Comparison of ENCODE assay signal across 19 cellular contexts in the genomic region with DNA sequence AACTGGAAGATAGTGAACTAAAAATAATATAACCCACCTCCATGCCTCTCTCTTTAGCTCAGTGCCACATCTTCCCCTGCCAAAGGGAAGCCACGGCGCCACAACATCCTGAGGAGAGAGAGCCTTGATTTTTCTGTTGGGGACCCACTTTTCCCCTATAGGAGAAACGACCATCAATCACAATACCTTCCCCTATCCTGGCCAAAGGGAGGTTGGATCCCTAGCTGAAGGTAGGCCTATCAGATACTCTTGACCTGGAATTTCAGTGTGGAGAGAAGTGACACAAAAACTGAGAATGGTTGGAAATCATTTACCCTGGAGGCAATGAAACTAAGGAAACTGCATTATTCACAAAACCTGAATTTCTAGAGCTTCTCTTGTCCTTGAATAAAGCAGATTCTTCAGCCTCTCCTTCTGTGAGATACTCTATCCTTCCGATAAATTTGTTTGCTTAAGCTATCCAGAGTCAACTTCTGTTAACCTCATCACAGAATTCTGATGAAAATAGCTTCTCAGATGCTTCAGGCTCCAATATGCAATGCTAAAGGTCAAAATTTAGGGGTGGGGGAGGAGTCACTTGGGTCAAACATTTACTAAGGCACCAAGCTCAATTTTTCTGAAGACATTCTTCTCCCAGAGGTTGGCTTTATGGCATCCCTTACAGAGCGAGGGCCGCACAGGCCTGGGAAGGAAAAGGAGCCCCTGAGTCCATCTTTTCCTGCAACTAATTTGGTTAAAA. TPM values are rescaled to one million over a fixed set of nuclear protein-coding genes. Genes with fewer than 3 reads are reported as not detected.
DNase-seq lines count a peak whose midpoint lies in the region; ATAC-seq and TF ChIP-seq lines count a peak whose summit lies in the region.
"Had no signal": no experiment of that assay in that cellular context is flagged by ENCODE, and none has a peak within 500 bp of the region (broad histone marks: within the 10 kb centered on the region; RNA-seq: fewer than 3 reads in every experiment).

No MANE protein-coding gene starts in this region.

- H3K9ac ChIP-seq in DND-41 (ENCODE audit: low read depth, low read length) = no peak overlapping the region
- H3K9ac ChIP-seq in mesenchymal stem cell (ENCODE audit: low read length) = no peak overlapping the region

- WGBS in hepatocyte (ENCODE audit: low lambda C conversion rate, missing lambda C conversion rate) = 48% methylated on average over 6 of the region's 6 CpGs
- WGBS in mesenchymal stem cell = 95% methylated on average over 5 of the region's 6 CpGs
- 38 to 64% methylated on average over 6 of the region's 6 CpGs for WGBS in sigmoid colon, 2 donors

- H3K79me2 ChIP-seq in DND-41 (ENCODE audit: insufficient read depth, low read length) (no peaks in the 10 kb centered on the region), hepatocyte (no peaks in the 10 kb centered on the region)

- peak overlapping the region; percentile 23 for H3K4me3 Mint-ChIP-seq in progenitor cell of endocrine pancreas (ENCODE audit: low read depth)

- H3K18ac ChIP-seq in mesenchymal stem cell (ENCODE audit: low read depth in 1 of 2, low read length in 2 of 2) = no peak overlapping the region

- H3K9me2 ChIP-seq in hepatocyte (replicated peaks; ENCODE audit: insufficient read depth) = no peaks in the 10 kb centered on the region

- H3K9me3 Mint-ChIP-seq in progenitor cell of endocrine pancreas (ENCODE audit: low read depth) = peaks cover 6% of the 10 kb centered on the region
- peaks cover 0 to 5% of the 10 kb centered on the region in 2 donors for H3K9me3 Mint-ChIP-seq in activated naive CD4-positive, alpha-beta T cell treated with anti-CD3 and anti-CD28 coated beads, Interleukin-2, amount 50 U/mL, for 72 hours

- no peak overlapping the region for H3K4ac ChIP-seq in mesenchymal stem cell (ENCODE audit: low read depth in 1 of 2, low read length in 2 of 2)

- no peaks in the 10 kb centered on the region for H4K20me1 ChIP-seq in DND-41 (ENCODE audit: insufficient read depth, low read length)
- H4K20me1 ChIP-seq in hepatocyte (ENCODE audit: insufficient read depth, poor library complexity, severe bottlenecking) = no peaks in the 10 kb centered on the region

- intact Hi-C loops in sigmoid colon (cut with DNase I) = no loop called here

- H3K4me3 ChIP-seq in DND-41 (ENCODE audit: low read depth in 1 of 2, low read length in 2 of 2) (no peak overlapping the region), hepatocyte (no peak overlapping the region), mesenchymal stem cell (ENCODE audit: insufficient read depth in 1 of 2, low read depth in 1 of 2, low read length in 2 of 2) (no peak overlapping the region), sigmoid colon (no peak overlapping the region)
- H3K4me3 ChIP-seq: HAP-1 had no signal

- no peak for TF ChIP-seq EP300 in sigmoid colon (IDR thresholded peaks at IDR 0.05)

- H3K23ac ChIP-seq in mesenchymal stem cell (ENCODE audit: low read length in 2 of 2) = no peak overlapping the region

- H3K4me2 ChIP-seq in DND-41 (ENCODE audit: insufficient read depth, low read length) = no peak overlapping the region
- peak overlapping the region; percentile 48 for H3K4me2 ChIP-seq in hepatocyte
- no peak overlapping the region for H3K4me2 ChIP-seq in mesenchymal stem cell (ENCODE audit: low read length, poor library complexity, severe bottlenecking)

- no peak overlapping the region for H2BK5ac ChIP-seq in mesenchymal stem cell (ENCODE audit: low read depth, low read length, poor library complexity, severe bottlenecking)

- no peak overlapping the region for H3K27ac ChIP-seq in DND-41 (ENCODE audit: low read length)
- peak overlapping the region; percentile 92 for H3K27ac ChIP-seq in hepatocyte
- H3K27ac ChIP-seq in mesenchymal stem cell (ENCODE audit: low read length, poor library complexity, severe bottlenecking) = peak overlapping the region; percentile 62
- H3K27ac ChIP-seq in sigmoid colon = no peak overlapping the region
- H3K27ac ChIP-seq: C4-2B had no signal

- H3K4me1 Mint-ChIP-seq in progenitor cell of endocrine pancreas (ENCODE audit: low read depth) = peaks cover 41% of the 10 kb centered on the region

- H3K36me3 ChIP-seq in DND-41 (ENCODE audit: insufficient read depth, low read length) (no peaks in the 10 kb centered on the region), hepatocyte (replicated peaks; ENCODE audit: insufficient read depth, low read depth) (no peaks in the 10 kb centered on the region), mesenchymal stem cell (ENCODE audit: control insufficient read depth in 1 of 2, insufficient read depth in 2 of 2, low read depth in 1 of 2, low read length in 2 of 2) (no peaks in the 10 kb centered on the region), sigmoid colon (no peaks in the 10 kb centered on the region)
- H3K36me3 ChIP-seq: HAP-1 had no signal

- H3K4me1 ChIP-seq in DND-41 (ENCODE audit: insufficient read depth, low read length) (no peaks in the 10 kb centered on the region), hepatocyte (ENCODE audit: insufficient read depth) (peaks cover 44% of the 10 kb centered on the region), mesenchymal stem cell (ENCODE audit: control insufficient read depth, insufficient read depth, low read depth, low read length) (peaks cover 14% of the 10 kb centered on the region), sigmoid colon (peaks cover 0 to 27% (median 17%) of the 10 kb centered on the region in 4 donors)
- H3K4me1 ChIP-seq: HAP-1 had no signal

- H2AK5ac ChIP-seq in mesenchymal stem cell (ENCODE audit: low read length, severe bottlenecking) = peak overlapping the region; percentile 54

- H3K9me3 ChIP-seq in DND-41 (ENCODE audit: insufficient read depth, low read length, severe bottlenecking) (no peaks in the 10 kb centered on the region), hepatocyte (ENCODE audit: low read depth) (no peaks in the 10 kb centered on the region), mesenchymal stem cell (ENCODE audit: control insufficient read depth, low read length) (no peaks in the 10 kb centered on the region), sigmoid colon (no peaks in the 10 kb centered on the region)
- H3K9me3 ChIP-seq: HAP-1 had no signal

- no peak overlapping the region for H4K91ac ChIP-seq in mesenchymal stem cell (ENCODE audit: low read length)

- peak overlapping the region; percentile 91 for H3K27ac Mint-ChIP-seq in progenitor cell of endocrine pancreas
- H3K27ac Mint-ChIP-seq in activated naive CD4-positive, alpha-beta T cell treated with anti-CD3 and anti-CD28 coated beads, Interleukin-2, amount 50 U/mL, for 72 hours = no peak overlapping the region

- no peaks in the 10 kb centered on the region for H3K27me3 ChIP-seq in DND-41 (ENCODE audit: insufficient read depth, low read length, poor library complexity)
- no peaks in the 10 kb centered on the region for H3K27me3 ChIP-seq in hepatocyte
- no peaks in the 10 kb centered on the region for H3K27me3 ChIP-seq in mesenchymal stem cell (ENCODE audit: control insufficient read depth in 1 of 2, insufficient read depth in 1 of 2, low read length in 2 of 2)
- no peaks in the 10 kb centered on the region for H3K27me3 ChIP-seq in sigmoid colon

- no peaks in the 10 kb centered on the region for H3K79me1 ChIP-seq in mesenchymal stem cell (replicated peaks; ENCODE audit: low read length, poor library complexity, severe bottlenecking)

- H2BK15ac ChIP-seq in mesenchymal stem cell (ENCODE audit: low read depth, poor library complexity, severe bottlenecking) = peak overlapping the region; percentile 20

- TF ChIP-seq CTCF in DND-41 (IDR thresholded peaks at IDR 0.05; ENCODE audit: borderline replicate concordance, extremely low read depth, low read length, poor library complexity, severe bottlenecking) (no peak), hepatocyte (IDR thresholded peaks at IDR 0.05; ENCODE audit: poor library complexity) (no peak), progenitor cell of endocrine pancreas (IDR thresholded peaks at IDR 0.05; ENCODE audit: unreplicated experiment) (no peak), sigmoid colon (IDR thresholded peaks at IDR 0.05) (no peak)

- H3K14ac ChIP-seq in mesenchymal stem cell (ENCODE audit: low read length in 2 of 2) = no peak overlapping the region

- ATAC-seq in DND-41 (ENCODE audit: insufficient read depth, low read depth) = peak; percentile 66; the same call in 2 of the 3 replicates
- ATAC-seq in activated naive CD4-positive, alpha-beta T cell treated with anti-CD3 and anti-CD28 coated beads, Interleukin-2, amount 50 U/mL, for 72 hours = no peak

- H3K27me3 Mint-ChIP-seq in progenitor cell of endocrine pancreas = no peaks in the 10 kb centered on the region

- peak; percentile 11 for DNase-seq in DND-41
- DNase-seq in hepatocyte (ENCODE audit: low spot score) = peak; percentile 57
- DNase-seq in mesenchymal stem cell = no peak
- DNase-seq in progenitor cell of endocrine pancreas (ENCODE audit: low spot score, unreplicated experiment) = no peak
- no peak for DNase-seq in activated CD4-positive, alpha-beta T cell treated with anti-CD3 and anti-CD28 coated beads, Interleukin-2, amount 50 U/mL, for 4 hours
- no peak for DNase-seq in sigmoid colon
- DNase-seq in activated naive CD4-positive, alpha-beta T cell treated with anti-CD3 and anti-CD28 coated beads, Interleukin-2, amount 50 U/mL, for 72 hours (ENCODE audit: low spot score in 2 of 2) = no peak
- DNase-seq in A172 (ENCODE audit: low spot score) = no peak
- DNase-seq: DMS 273 treated with DMSO at 0.1 percent for 48 hours; EL; KG1; NCI-H1436; NCI-H2029; NCI-H2171; NCI-H446 treated with DMSO at 0.1 percent for 48 hours; NK-92 treated with Interleukin-12 subunit alpha and Interleukin-12 subunit beta, amount 100 ng/mL, for 24 hours; SHP77 treated with DMSO at 0.1 percent for 48 hours had no signal

- no peak overlapping the region for H4K8ac ChIP-seq in mesenchymal stem cell (ENCODE audit: low read length)

- no peak overlapping the region for H2BK120ac ChIP-seq in mesenchymal stem cell (ENCODE audit: low read depth, low read length)

- H2AFZ ChIP-seq in DND-41 (ENCODE audit: low read depth, low read length) = no peak overlapping the region
- H2AFZ ChIP-seq in hepatocyte = no peak overlapping the region
- no peak overlapping the region for H2AFZ ChIP-seq in mesenchymal stem cell (ENCODE audit: low read depth, low read length)

- H3K36me3 Mint-ChIP-seq in progenitor cell of endocrine pancreas (ENCODE audit: insufficient read depth) = peaks cover 6% of the 10 kb centered on the region
- H3K36me3 Mint-ChIP-seq in activated naive CD4-positive, alpha-beta T cell treated with anti-CD3 and anti-CD28 coated beads, Interleukin-2, amount 50 U/mL, for 72 hours = peaks cover 0 to 7% of the 10 kb centered on the region in 2 donors

- TF ChIP-seq POLR2A in sigmoid colon (IDR thresholded peaks at IDR 0.05) = no peak

- no peak overlapping the region for H2BK12ac ChIP-seq in mesenchymal stem cell (ENCODE audit: low read length in 2 of 2)

RNA-seq across cellular contexts. Expression of gene DUSP6, which starts 27.0 kb away (rescaled TPM):
- total RNA-seq in hepatocyte = 52.5 and 55.4 TPM in 2 replicates
- polyA plus RNA-seq in hepatocyte = 41.5 and 51.8 TPM in 2 replicates
- 111 TPM for polyA plus RNA-seq in mesenchymal stem cell (2013, experiment 1 of 2)
- polyA plus RNA-seq in mesenchymal stem cell (2013, experiment 2 of 2) = 114 TPM
- total RNA-seq in progenitor cell of endocrine pancreas = 80.1 and 85.8 TPM in 2 replicates
- 10 to 100 TPM; 31.0 to 36.4 (median 33.0) TPM for total RNA-seq in sigmoid colon
- 10 to 100 TPM; 27.0 to 39.7 (median 36.3) TPM for polyA plus RNA-seq in sigmoid colon
- 10 to 100 TPM; 25.3 to 39.1 TPM for total RNA-seq in activated naive CD4-positive, alpha-beta T cell treated with anti-CD3 and anti-CD28 coated beads, Interleukin-2, amount 50 U/mL, for 72 hours
- 8.1 and 9.4 TPM in 2 replicates for total RNA-seq in A172 (2014; rRNA removed; shearing (Covaris generic))

Comparison
In these comparisons a context has a peak if more than half of its experiments do, and no peak if none do; other contexts are left out.
1. DNase-seq: peak in DND-41 (single experiment) and hepatocyte (single experiment); none in mesenchymal stem cell (single experiment), progenitor cell of endocrine pancreas (single experiment), activated CD4-positive, alpha-beta T cell treated with anti-CD3 and anti-CD28 coated beads, Interleukin-2, amount 50 U/mL, for 4 hours (0 of 2), sigmoid colon (single experiment), activated naive CD4-positive, alpha-beta T cell treated with anti-CD3 and anti-CD28 coated beads, Interleukin-2, amount 50 U/mL, for 72 hours (0 of 2) and A172 (single experiment).
2. H3K27ac ChIP-seq: peak in hepatocyte (single experiment) and mesenchymal stem cell (single experiment); none in DND-41 (single experiment) and sigmoid colon (0 of 4).